Comparison of ENCODE assay signal across 1 cellular context in the genomic region with DNA sequence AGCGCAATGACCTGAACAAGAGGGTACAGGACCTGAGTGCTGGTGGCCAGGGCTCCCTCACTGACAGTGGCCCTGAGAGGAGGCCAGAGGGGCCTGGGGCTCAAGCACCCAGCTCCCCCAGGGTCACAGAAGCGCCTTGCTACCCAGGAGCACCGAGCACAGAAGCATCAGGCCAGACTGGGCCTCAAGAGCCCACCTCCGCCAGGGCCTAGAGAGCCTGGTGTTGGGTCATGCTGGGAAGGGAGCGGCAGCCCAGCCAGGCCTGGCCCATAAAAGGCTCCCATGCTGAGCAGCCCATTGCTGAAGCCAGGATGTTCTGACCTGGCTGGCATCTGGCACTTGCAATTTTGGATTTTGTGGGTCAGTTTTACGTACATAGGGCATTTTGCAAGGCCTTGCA.
TF ChIP-seq lines count a peak whose summit lies in the region.

No MANE protein-coding gene starts in this region.

TF ChIP-seq in GM12891, 5 proteins besides CTCF, POLR2A, EP300 and RAD21:
- TF ChIP-seq PAX5 (IDR thresholded peaks at IDR 0.05; ENCODE audit: insufficient read depth, low read length, severe bottlenecking) = no peak
- TF ChIP-seq TAF1 (IDR thresholded peaks at IDR 0.05; ENCODE audit: low read depth, low read length) = no peak
- no peak for TF ChIP-seq SPI1 (IDR thresholded peaks at IDR 0.05; ENCODE audit: low read depth, low read length)
- no peak for TF ChIP-seq POU2F2 (IDR thresholded peaks at IDR 0.05; ENCODE audit: low read depth, low read length)
- TF ChIP-seq POLR2AphosphoS5 (IDR thresholded peaks at IDR 0.05; ENCODE audit: low read depth, low read length) = peak; percentile 73
